6 cellular contexts compared by ENCODE assay signal in the genomic region with DNA sequence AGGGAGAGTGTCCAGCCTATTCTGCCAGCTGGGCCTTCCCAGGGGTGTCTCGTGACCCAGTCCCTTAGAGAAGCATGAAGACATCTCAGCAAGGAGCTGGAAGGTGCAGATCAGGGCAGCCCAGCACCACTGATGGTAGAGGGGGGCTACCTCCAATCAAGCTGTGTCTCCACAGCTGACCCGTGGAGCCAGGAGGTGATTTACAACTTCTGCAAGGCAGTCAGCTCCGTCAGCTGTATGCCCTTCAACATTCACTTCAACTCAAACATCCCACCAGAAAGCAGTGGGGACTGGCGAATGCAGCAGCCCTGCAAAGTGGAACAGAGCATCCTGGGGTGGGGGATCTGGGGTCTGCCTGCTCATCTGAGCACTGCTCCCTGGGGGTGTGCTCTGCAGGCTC. TPM values are rescaled to one million over a fixed set of nuclear protein-coding genes. Genes with fewer than 3 reads are reported as not detected.
"Had no signal": no experiment of that assay in that cellular context is flagged by ENCODE, and none has a peak within 500 bp of the region (broad histone marks: within the 10 kb centered on the region; RNA-seq: fewer than 3 reads in every experiment).

No MANE protein-coding gene starts in this region.

- H3K4me3 ChIP-seq: GM23338 had no signal

- ATAC-seq: GM23338 had no signal

- DNase-seq: H9, HCEC 1CT, IMR-90 had no signal

- H3K4me3 Mint-ChIP-seq: GM23338, H9 had no signal

- H3K9me3 Mint-ChIP-seq: GM23338, H9 had no signal

- H3K27ac Mint-ChIP-seq: GM23338, H9 had no signal

RNA-seq across cellular contexts. Expression of a gene that starts 32.6 kb away (rescaled TPM):
- total RNA-seq: H1, H9, HT-29, IMR-90 had no signal
- polyA plus RNA-seq: H1, IMR-90 had no signal
